1 cellular context compared by ENCODE assay signal in genomic region chr3:124565013-124565412, GRCh38.
TF ChIP-seq lines count a peak whose summit lies in the region.

No MANE protein-coding gene starts in this region.

TF ChIP-seq in HepG2, 621 proteins besides CTCF, POLR2A, EP300 and RAD21 (continued from another document and continues in another):
- TF ChIP-seq RNF219 (CRISPR knock-in tag; IDR thresholded peaks at IDR 0.05), result no peak
- no peak for TF ChIP-seq CBX1 (IDR thresholded peaks at IDR 0.05; ENCODE audit: low read depth)
- TF ChIP-seq ZBTB34 (CRISPR knock-in tag; IDR thresholded peaks at IDR 0.05), result no peak
- TF ChIP-seq ZNF232 (CRISPR knock-in tag; IDR thresholded peaks at IDR 0.05; ENCODE audit: borderline replicate concordance), result peak; percentile 65; the same call in 1 of the 2 replicates
- 0 out of 2 replicates have a peak, but pooled peaks have one; percentile 38 for TF ChIP-seq KDM3A (CRISPR knock-in tag; IDR thresholded peaks at IDR 0.05; ENCODE audit: low read depth)
- no peak for TF ChIP-seq ZBTB1 (CRISPR knock-in tag; IDR thresholded peaks at IDR 0.05; ENCODE audit: borderline replicate concordance)
- no peak for TF ChIP-seq ZNF33B (CRISPR knock-in tag; IDR thresholded peaks at IDR 0.05)
- no peak for TF ChIP-seq ZNF710 (CRISPR knock-in tag; IDR thresholded peaks at IDR 0.05; ENCODE audit: borderline replicate concordance)
- no peak; the same call in 1 of the 2 replicates for TF ChIP-seq PAXIP1 (CRISPR knock-in tag; conservative IDR thresholded peaks at IDR 0.05)
- TF ChIP-seq NCOA2 (CRISPR knock-in tag; IDR thresholded peaks at IDR 0.05), result 0 out of 2 replicates have a peak, but pooled peaks have one; percentile 21
- no peak for TF ChIP-seq ARNT (IDR thresholded peaks at IDR 0.05)
- no peak for TF ChIP-seq ZNF280D (CRISPR knock-in tag; IDR thresholded peaks at IDR 0.05)
- TF ChIP-seq YEATS4 (CRISPR knock-in tag; IDR thresholded peaks at IDR 0.05; ENCODE audit: borderline replicate concordance), result 0 out of 2 replicates have a peak, but pooled peaks have one; percentile 31
- TF ChIP-seq FOXA1 (IDR thresholded peaks at IDR 0.05), result no peak
- TF ChIP-seq FOXA1 (CRISPR knock-in tag; IDR thresholded peaks at IDR 0.05), result no peak
- no peak for TF ChIP-seq CSRNP2 (CRISPR knock-in tag; conservative IDR thresholded peaks at IDR 0.05; ENCODE audit: low read depth)
- TF ChIP-seq MIER2 (CRISPR knock-in tag; IDR thresholded peaks at IDR 0.05), result 0 out of 2 replicates have a peak, but pooled peaks have one; percentile 45
- TF ChIP-seq NFKBIZ (CRISPR knock-in tag; IDR thresholded peaks at IDR 0.05), result no peak
- TF ChIP-seq ZFX (CRISPR knock-in tag; IDR thresholded peaks at IDR 0.05; ENCODE audit: low read depth), result no peak; the same call in 1 of the 2 replicates
- TF ChIP-seq GTF2F1 (IDR thresholded peaks at IDR 0.05; ENCODE audit: low read length), result no peak
- TF ChIP-seq EZH2 (conservative IDR thresholded peaks at IDR 0.05; ENCODE audit: low read depth, low read length), result no peak
- no peak for TF ChIP-seq HNRNPLL (IDR thresholded peaks at IDR 0.05; ENCODE audit: low read depth, low read length, poor library complexity, severe bottlenecking)
- no peak for TF ChIP-seq TOPORS (CRISPR knock-in tag; IDR thresholded peaks at IDR 0.05)
- no peak for TF ChIP-seq ZNF646 (CRISPR knock-in tag; IDR thresholded peaks at IDR 0.05)
- no peak for TF ChIP-seq ZFYVE20 (CRISPR knock-in tag; IDR thresholded peaks at IDR 0.05; ENCODE audit: borderline replicate concordance, low read depth)
- TF ChIP-seq XRCC5 (optimal IDR thresholded peaks at IDR 0.05; ENCODE audit: low read length), result peak; percentile 35
- no peak for TF ChIP-seq PHF21A (CRISPR knock-in tag; IDR thresholded peaks at IDR 0.05)
- TF ChIP-seq ESRRA (CRISPR knock-in tag; IDR thresholded peaks at IDR 0.05; ENCODE audit: low read depth), result no peak
- TF ChIP-seq SSRP1 (CRISPR knock-in tag; IDR thresholded peaks at IDR 0.05), result no peak
- no peak for TF ChIP-seq TGIF2 (CRISPR knock-in tag; IDR thresholded peaks at IDR 0.05)
- TF ChIP-seq ZNF10 (CRISPR knock-in tag; IDR thresholded peaks at IDR 0.05; ENCODE audit: borderline replicate concordance, low read depth), result no peak
- no peak for TF ChIP-seq PHB2 (IDR thresholded peaks at IDR 0.05; ENCODE audit: partially characterized antibody)
- TF ChIP-seq FOXK2 (IDR thresholded peaks at IDR 0.05), result no peak
- TF ChIP-seq ZSCAN31 (CRISPR knock-in tag; IDR thresholded peaks at IDR 0.05; ENCODE audit: low read depth), result no peak
- no peak for TF ChIP-seq TEF (CRISPR knock-in tag; IDR thresholded peaks at IDR 0.05)
- TF ChIP-seq SALL1 (CRISPR knock-in tag; IDR thresholded peaks at IDR 0.05), result peak; percentile 54; the same call in 1 of the 2 replicates
- no peak for TF ChIP-seq FOSL1 (CRISPR knock-in tag; IDR thresholded peaks at IDR 0.05; ENCODE audit: borderline replicate concordance)
- TF ChIP-seq KDM2A (CRISPR knock-in tag; IDR thresholded peaks at IDR 0.05; ENCODE audit: borderline replicate concordance, low read depth), result peak; percentile 50; the same call in 1 of the 2 replicates
- no peak for TF ChIP-seq HNRNPL (IDR thresholded peaks at IDR 0.05; ENCODE audit: low read depth, low read length)
- no peak for TF ChIP-seq ATF7 (IDR thresholded peaks at IDR 0.05)
- no peak for TF ChIP-seq ATF7 (CRISPR knock-in tag; IDR thresholded peaks at IDR 0.05)
- TF ChIP-seq ZMAT3 (CRISPR knock-in tag; conservative IDR thresholded peaks at IDR 0.05), result 0 out of 2 replicates have a peak, but pooled peaks have one; percentile 45
